ENCODE assay signal across 11 cellular contexts in the genomic region with DNA sequence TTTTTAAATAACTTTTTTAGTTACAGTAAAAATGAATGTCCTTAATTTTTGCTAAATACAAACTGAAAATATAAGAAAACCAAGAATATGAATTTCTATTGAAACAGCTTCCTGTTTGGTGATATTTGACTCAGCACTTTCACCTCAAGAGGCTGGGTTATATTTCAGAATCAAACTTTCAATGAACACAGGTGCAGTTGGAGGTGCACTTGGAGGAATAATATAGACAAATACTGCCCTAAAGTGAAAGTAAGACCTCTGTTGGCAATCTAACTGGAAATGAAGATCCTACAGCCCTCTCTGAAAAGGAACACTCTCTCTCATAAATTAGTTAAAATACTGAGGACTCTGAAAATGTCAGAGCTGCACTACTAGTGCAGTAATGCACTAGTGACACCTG.
A peak's percentile ranks its signal among the peaks of the same experiment; 100 is the strongest.
DNase-seq lines count a peak whose midpoint lies in the region; ATAC-seq and TF ChIP-seq lines count a peak whose summit lies in the region.
"Had no signal": no experiment of that assay in that cellular context is flagged by ENCODE, and none has a peak within 500 bp of the region (broad histone marks: within the 10 kb centered on the region; RNA-seq: fewer than 3 reads in every experiment).

No MANE protein-coding gene starts in this region.

- H3K4me3 ChIP-seq in MM.1S (ENCODE audit: low read length) (no peak overlapping the region), Karpas-422 (ENCODE audit: low read length) (no peak overlapping the region)
- H3K4me3 ChIP-seq: PC-9 had no signal

- ATAC-seq in GM19035 (IDR thresholded peaks at IDR 0.05; ENCODE audit: unreplicated experiment) = peak; percentile 56
- peak; percentile 60 for ATAC-seq in HG02610 (IDR thresholded peaks at IDR 0.05; ENCODE audit: unreplicated experiment)
- ATAC-seq in stimulated activated effector memory CD8-positive, alpha-beta T cell treated with anti-CD3 and anti-CD28 coated beads, Interleukin-12 subunit alpha, Interleukin-12 subunit beta, amount 100 ng/mL, for 72 hours = no peak
- ATAC-seq: natural killer cell had no signal

- DNase-seq in DMS53 (lab: John Stamatoyannopoulos, UW) = peak; percentile 47
- peak; percentile 89 for DNase-seq in MM.1S
- DNase-seq in GM19238 (ENCODE audit: insufficient read length, low spot score) = no peak
- no peak for DNase-seq in Karpas-422
- no peak for DNase-seq in stimulated activated effector memory CD8-positive, alpha-beta T cell treated with anti-CD3 and anti-CD28 coated beads, Interleukin-12 subunit alpha, Interleukin-12 subunit beta, amount 100 ng/mL, for 72 hours (ENCODE audit: low spot score in 2 of 2)
- DNase-seq in G401 (ENCODE audit: low spot score) = no peak
- DNase-seq: natural killer cell, PC-9, trophoblast cell had no signal

- H3K79me2 ChIP-seq in MM.1S (ENCODE audit: low read length) (no peaks in the 10 kb centered on the region), Karpas-422 (ENCODE audit: low read length) (no peaks in the 10 kb centered on the region)

- in situ Hi-C loops in G401 (cut with HindIII; ENCODE audit: low sequenced_read_pairs) = no loop called here

- no peaks in the 10 kb centered on the region for H3K4me1 Mint-ChIP-seq in stimulated activated effector memory CD8-positive, alpha-beta T cell treated with anti-CD3 and anti-CD28 coated beads, Interleukin-12 subunit alpha, Interleukin-12 subunit beta, amount 100 ng/mL, for 72 hours

- H4K20me1 ChIP-seq in MM.1S (ENCODE audit: insufficient read depth, low read length) (no peaks in the 10 kb centered on the region; the same call in 1 of the 2 replicates), Karpas-422 (ENCODE audit: insufficient read depth, low read depth, low read length) (no peaks in the 10 kb centered on the region)

- peak overlapping the region; percentile 24; the same call in 1 of the 2 replicates for H3K4me2 ChIP-seq in MM.1S (ENCODE audit: low read depth, low read length)
- no peak overlapping the region for H3K4me2 ChIP-seq in Karpas-422 (ENCODE audit: low read depth, low read length, poor library complexity, severe bottlenecking)
- H3K4me2 ChIP-seq: PC-9 had no signal

- no peak overlapping the region for H3K27ac Mint-ChIP-seq in stimulated activated effector memory CD8-positive, alpha-beta T cell treated with anti-CD3 and anti-CD28 coated beads, Interleukin-12 subunit alpha, Interleukin-12 subunit beta, amount 100 ng/mL, for 72 hours
- H3K27ac Mint-ChIP-seq: natural killer cell had no signal

- no peaks in the 10 kb centered on the region for H3K36me3 ChIP-seq in MM.1S (replicated peaks; ENCODE audit: insufficient read depth, low read length)
- peaks cover 6% of the 10 kb centered on the region; the same call in 1 of the 2 replicates for H3K36me3 ChIP-seq in Karpas-422 (ENCODE audit: insufficient read depth, low read length)

- no peaks in the 10 kb centered on the region for H3K9me3 ChIP-seq in MM.1S (replicated peaks; ENCODE audit: insufficient read depth, low read length)
- no peaks in the 10 kb centered on the region for H3K9me3 ChIP-seq in Karpas-422 (ENCODE audit: low read length)

- H3K4me3 Mint-ChIP-seq in stimulated activated effector memory CD8-positive, alpha-beta T cell treated with anti-CD3 and anti-CD28 coated beads, Interleukin-12 subunit alpha, Interleukin-12 subunit beta, amount 100 ng/mL, for 72 hours = no peak overlapping the region
- H3K4me3 Mint-ChIP-seq: natural killer cell had no signal

- H2AFZ ChIP-seq in MM.1S (ENCODE audit: low read length) = no peak overlapping the region
- H2AFZ ChIP-seq in Karpas-422 (ENCODE audit: low read length) = no peak overlapping the region
- H2AFZ ChIP-seq: PC-9 had no signal

- H3K27ac ChIP-seq in MM.1S (ENCODE audit: low read length) (no peak overlapping the region), Karpas-422 (ENCODE audit: low read length) (no peak overlapping the region)
- H3K27ac ChIP-seq: PC-9 had no signal

- no peaks in the 10 kb centered on the region for H3K27me3 ChIP-seq in MM.1S (replicated peaks; ENCODE audit: insufficient read depth, low read length)
- H3K27me3 ChIP-seq in Karpas-422 (ENCODE audit: low read length) = no peaks in the 10 kb centered on the region

- H3K9ac ChIP-seq in MM.1S (ENCODE audit: low read length) = no peak overlapping the region
- H3K9ac ChIP-seq in Karpas-422 (ENCODE audit: low read length) = no peak overlapping the region

- H3K4me1 ChIP-seq in MM.1S (ENCODE audit: low read length) (peaks cover 7% of the 10 kb centered on the region), Karpas-422 (ENCODE audit: low read length) (no peaks in the 10 kb centered on the region)

- H3K9me2 ChIP-seq in MM.1S (replicated peaks; ENCODE audit: insufficient read depth, low read length) = no peaks in the 10 kb centered on the region
- H3K9me2 ChIP-seq in Karpas-422 (replicated peaks; ENCODE audit: insufficient read depth, low read length) = no peaks in the 10 kb centered on the region

- H3K36me3 Mint-ChIP-seq in stimulated activated effector memory CD8-positive, alpha-beta T cell treated with anti-CD3 and anti-CD28 coated beads, Interleukin-12 subunit alpha, Interleukin-12 subunit beta, amount 100 ng/mL, for 72 hours = peaks cover 6% of the 10 kb centered on the region

- H3F3A ChIP-seq in MM.1S (ENCODE audit: insufficient read depth, low read length) = peaks cover 6% of the 10 kb centered on the region

- no peak for TF ChIP-seq CTCF in MM.1S (IDR thresholded peaks at IDR 0.05; ENCODE audit: low read length)

- peaks cover 2% of the 10 kb centered on the region for H3K9me3 Mint-ChIP-seq in stimulated activated effector memory CD8-positive, alpha-beta T cell treated with anti-CD3 and anti-CD28 coated beads, Interleukin-12 subunit alpha, Interleukin-12 subunit beta, amount 100 ng/mL, for 72 hours

Comparison
In these comparisons a context has a peak if more than half of its experiments do, and no peak if none do; other contexts are left out.
1. DNase-seq: peak in DMS53 (single experiment) and MM.1S (single experiment); none in GM19238 (single experiment), Karpas-422 (single experiment), stimulated activated effector memory CD8-positive, alpha-beta T cell treated with anti-CD3 and anti-CD28 coated beads, Interleukin-12 subunit alpha, Interleukin-12 subunit beta, amount 100 ng/mL, for 72 hours (0 of 2) and G401 (single experiment).